Comparison of ENCODE assay signal across 20 cellular contexts in the genomic region with DNA sequence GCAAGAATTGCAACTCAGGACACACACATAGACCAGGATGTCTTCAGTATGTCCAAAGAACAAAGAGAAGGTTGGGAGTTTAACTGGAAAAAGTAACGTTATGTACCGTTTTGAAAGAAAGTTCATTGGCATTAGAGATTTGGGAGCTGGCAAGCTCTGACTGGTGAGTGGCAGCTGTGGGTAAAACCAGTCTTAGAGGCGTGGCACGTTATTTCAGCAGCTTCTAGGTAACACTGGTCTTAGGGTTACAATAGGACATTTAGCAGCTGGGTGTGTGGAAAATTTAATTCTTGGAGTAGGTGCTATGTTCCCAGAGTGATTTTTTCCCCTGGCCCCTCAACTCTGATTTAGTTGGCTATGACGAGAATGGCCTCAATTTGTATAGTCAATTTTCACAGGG.
"Had no signal": no experiment of that assay in that cellular context is flagged by ENCODE, and none has a peak within 500 bp of the region (broad histone marks: within the 10 kb centered on the region; RNA-seq: fewer than 3 reads in every experiment).

No MANE protein-coding gene starts in this region.

- H3K27me3 Mint-ChIP-seq: activated CD4-positive, alpha-beta T cell treated with anti-CD3 and anti-CD28 coated beads, Interleukin-2, amount 10 ng/mL, durations not matched to agents 7 days and 5 days; activated T-cell treated with anti-CD3 and anti-CD28 coated beads, Interleukin-2, amount 50 U/mL, for 24 hours; brain; central memory CD8-positive, alpha-beta T cell; effector memory CD8-positive, alpha-beta T cell had no signal

- H3K27me3 ChIP-seq: ascending aorta, dorsolateral prefrontal cortex, foreskin keratinocyte, gastrocnemius medialis, heart left ventricle had no signal

- H3K4me3 ChIP-seq: ascending aorta, coronary artery, dorsolateral prefrontal cortex, gastrocnemius medialis, heart left ventricle had no signal

- H3K4me3 Mint-ChIP-seq: activated CD4-positive, alpha-beta memory T cell treated with anti-CD3 and anti-CD28 coated beads, Interleukin-2, amount 10 ng/mL, durations not matched to agents 7 days and 5 days; activated CD4-positive, alpha-beta T cell treated with anti-CD3 and anti-CD28 coated beads, Interleukin-2, amount 10 ng/mL, durations not matched to agents 7 days and 5 days; activated naive CD4-positive, alpha-beta T cell treated with anti-CD3 and anti-CD28 coated beads, Interleukin-2, amount 10 ng/mL, durations not matched to agents 7 days and 5 days; activated naive CD8-positive, alpha-beta T cell treated with anti-CD3 and anti-CD28 coated beads, Interleukin-2, amount 10 ng/mL, durations not matched to agents 7 days and 5 days; activated T-cell treated with anti-CD3 and anti-CD28 coated beads, Interleukin-2, amount 50 U/mL, for 24 hours; brain; central memory CD8-positive, alpha-beta T cell; dendritic cell treated with granulocyte-macrophage colony-stimulating factor and Interleukin-4, amounts not matched to agents 40 ng/mL and 50 ng/mL, for 4 days; effector memory CD8-positive, alpha-beta T cell; WTC11 had no signal

- H3K36me3 ChIP-seq: ascending aorta, gastrocnemius medialis, heart left ventricle had no signal

- H3K9me3 Mint-ChIP-seq: activated CD4-positive, alpha-beta memory T cell treated with anti-CD3 and anti-CD28 coated beads, Interleukin-2, amount 10 ng/mL, durations not matched to agents 7 days and 5 days; activated CD4-positive, alpha-beta T cell treated with anti-CD3 and anti-CD28 coated beads, Interleukin-2, amount 10 ng/mL, durations not matched to agents 7 days and 5 days; activated naive CD4-positive, alpha-beta T cell treated with anti-CD3 and anti-CD28 coated beads, Interleukin-2, amount 10 ng/mL, durations not matched to agents 7 days and 5 days; activated naive CD4-positive, alpha-beta T cell treated with anti-CD3 and anti-CD28 coated beads, Interleukin-2, amount 50 U/mL, for 72 hours; activated naive CD8-positive, alpha-beta T cell treated with anti-CD3 and anti-CD28 coated beads, Interleukin-2, amount 10 ng/mL, durations not matched to agents 7 days and 5 days; central memory CD8-positive, alpha-beta T cell; dendritic cell treated with granulocyte-macrophage colony-stimulating factor and Interleukin-4, amounts not matched to agents 40 ng/mL and 50 ng/mL, for 4 days; effector memory CD8-positive, alpha-beta T cell had no signal

- H3K27ac ChIP-seq: ascending aorta, coronary artery, epithelial cell of prostate, foreskin keratinocyte, gastrocnemius medialis, heart left ventricle, VCaP had no signal

- H3K36me3 Mint-ChIP-seq: activated naive CD8-positive, alpha-beta T cell treated with anti-CD3 and anti-CD28 coated beads, Interleukin-2, amount 10 ng/mL, durations not matched to agents 7 days and 5 days; brain; WTC11 had no signal

- H3K4me1 Mint-ChIP-seq: activated naive CD8-positive, alpha-beta T cell treated with anti-CD3 and anti-CD28 coated beads, Interleukin-2, amount 10 ng/mL, durations not matched to agents 7 days and 5 days; brain; WTC11 had no signal

- DNase-seq: activated gamma-delta T cell had no signal

- H3K9me3 ChIP-seq: ascending aorta, gastrocnemius medialis had no signal

- H3K4me1 ChIP-seq: foreskin keratinocyte, gastrocnemius medialis had no signal

- H3K27ac Mint-ChIP-seq: activated CD4-positive, alpha-beta memory T cell treated with anti-CD3 and anti-CD28 coated beads, Interleukin-2, amount 10 ng/mL, durations not matched to agents 7 days and 5 days; activated CD4-positive, alpha-beta T cell treated with anti-CD3 and anti-CD28 coated beads, Interleukin-2, amount 10 ng/mL, durations not matched to agents 7 days and 5 days; activated naive CD4-positive, alpha-beta T cell treated with anti-CD3 and anti-CD28 coated beads, Interleukin-2, amount 10 ng/mL, durations not matched to agents 7 days and 5 days; activated naive CD8-positive, alpha-beta T cell treated with anti-CD3 and anti-CD28 coated beads, Interleukin-2, amount 10 ng/mL, durations not matched to agents 7 days and 5 days; brain; dendritic cell treated with granulocyte-macrophage colony-stimulating factor and Interleukin-4, amounts not matched to agents 40 ng/mL and 50 ng/mL, for 4 days; WTC11 had no signal
